Comparison of ENCODE assay signal across 8 cellular contexts in the genomic region with DNA sequence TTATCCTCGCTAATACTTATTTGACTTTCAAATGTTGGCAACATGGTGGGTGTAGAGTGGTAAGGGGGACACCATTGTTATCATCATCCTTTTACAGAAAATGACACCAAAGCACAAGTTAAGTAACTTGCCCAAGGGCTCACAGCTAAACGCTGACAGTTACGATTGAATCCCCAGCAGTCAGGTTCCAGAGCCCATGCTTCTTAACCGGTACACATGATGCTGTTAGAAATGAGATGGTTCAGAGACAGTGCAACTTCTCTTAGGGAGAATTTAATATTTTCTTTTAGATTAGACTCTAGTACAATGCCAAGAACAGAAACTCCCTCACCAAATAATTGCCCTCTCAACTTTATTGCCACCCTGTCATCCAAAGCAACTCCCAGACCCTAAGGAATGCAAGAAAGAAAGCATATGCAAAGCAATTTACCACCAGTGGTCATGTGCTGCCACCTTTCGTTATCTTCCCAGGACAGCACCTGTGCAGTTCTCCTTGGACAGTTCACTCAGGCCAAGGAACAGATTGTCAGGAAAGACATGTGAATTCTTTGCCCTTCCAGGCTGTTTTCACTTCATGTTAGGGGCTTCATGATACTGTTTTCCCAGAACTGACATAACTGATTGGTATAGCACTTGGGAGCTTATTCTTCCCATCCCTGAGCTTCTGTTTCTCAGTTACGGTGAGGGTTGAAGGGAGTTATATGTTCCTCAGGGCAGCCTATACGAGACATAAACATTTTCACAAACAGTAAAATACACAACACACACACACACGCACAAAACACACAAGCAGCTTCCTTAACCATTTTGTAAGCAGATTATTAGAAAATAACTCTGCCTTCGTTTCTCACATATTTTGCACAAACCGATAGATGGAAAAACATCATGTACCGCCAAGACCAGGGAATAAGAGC. TPM values are rescaled to one million over a fixed set of nuclear protein-coding genes. Genes with fewer than 3 reads are reported as not detected.
DNase-seq lines count a peak whose midpoint lies in the region; ATAC-seq and TF ChIP-seq lines count a peak whose summit lies in the region.

No MANE protein-coding gene starts in this region.

- peaks cover 78% of the 10 kb centered on the region for H3K4me1 Mint-ChIP-seq in activated CD8-positive, alpha-beta T cell treated with anti-CD3 and anti-CD28 coated beads, Interleukin-2, amount 10 ng/mL, durations not matched to agents 7 days and 5 days (ENCODE audit: low read depth)
- peaks cover 42 to 47% of the 10 kb centered on the region in 2 donors for H3K4me1 Mint-ChIP-seq in immature natural killer cell

- H3K27me3 ChIP-seq in heart left ventricle = no peaks in the 10 kb centered on the region
- no peaks in the 10 kb centered on the region for H3K27me3 ChIP-seq in uterus

- H3K27ac ChIP-seq in heart left ventricle (no peak overlapping the region), uterus (no peak overlapping the region)

- POLR2A ChIA-PET in activated CD8-positive, alpha-beta T cell treated with anti-CD3 and anti-CD28 coated beads, Interleukin-2, amount 10 ng/mL, durations not matched to agents 7 days and 5 days (lab: Charles Lee) = interaction anchor here (13.5 kb wide), 1 partner anchor 22 kb away, joined by 307 read pairs; the partner anchor contains the start of gene BRD2

- intact Hi-C loops in heart left ventricle (cut with DNase I) (loop anchor here in 1 of 10 donors (10.0 kb wide), 1 partner anchor 53 kb away; no protein-coding TSS in a partner anchor), Right ventricle myocardium superior (cut with DNase I) (no loop called here), uterus (cut with DNase I; ENCODE audit: low total_unique reads) (no loop called here)

- H3K4me1 ChIP-seq in heart left ventricle (peaks cover 0 to 89% (median 4%) of the 10 kb centered on the region in 12 donors), uterus (peaks cover 0 to 5% of the 10 kb centered on the region in 2 donors)

- ATAC-seq in heart left ventricle = no peak
- ATAC-seq in Right ventricle myocardium superior (ENCODE audit: poor library complexity) = no peak
- ATAC-seq in activated CD8-positive, alpha-beta T cell treated with anti-CD3 and anti-CD28 coated beads, Interleukin-2, amount 10 ng/mL, durations not matched to agents 7 days and 5 days = no peak
- ATAC-seq in HG03025 (IDR thresholded peaks at IDR 0.05; ENCODE audit: low FRiP score, unreplicated experiment) = no peak

- no peak overlapping the region for H3K4me3 ChIP-seq in heart left ventricle
- no peak overlapping the region for H3K4me3 ChIP-seq in uterus

- TF ChIP-seq POLR2A in heart left ventricle (IDR thresholded peaks at IDR 0.05) (no peak), uterus (IDR thresholded peaks at IDR 0.05) (no peak)

- no peak overlapping the region for H3K4me3 Mint-ChIP-seq in activated CD8-positive, alpha-beta T cell treated with anti-CD3 and anti-CD28 coated beads, Interleukin-2, amount 10 ng/mL, durations not matched to agents 7 days and 5 days
- no peak overlapping the region for H3K4me3 Mint-ChIP-seq in immature natural killer cell

- no peaks in the 10 kb centered on the region for H3K27me3 Mint-ChIP-seq in activated CD8-positive, alpha-beta T cell treated with anti-CD3 and anti-CD28 coated beads, Interleukin-2, amount 10 ng/mL, durations not matched to agents 7 days and 5 days (ENCODE audit: low read depth)
- H3K27me3 Mint-ChIP-seq in immature natural killer cell (ENCODE audit: low read depth in 3 of 3) = peaks cover 0 to 8% (median 2%) of the 10 kb centered on the region in 3 donors

- H3K27ac Mint-ChIP-seq in activated CD8-positive, alpha-beta T cell treated with anti-CD3 and anti-CD28 coated beads, Interleukin-2, amount 10 ng/mL, durations not matched to agents 7 days and 5 days = no peak overlapping the region
- H3K27ac Mint-ChIP-seq in immature natural killer cell = peak overlapping the region in 3 of 6 donors; percentile 22 to 50 (median 35)

- H3K36me3 Mint-ChIP-seq in activated CD8-positive, alpha-beta T cell treated with anti-CD3 and anti-CD28 coated beads, Interleukin-2, amount 10 ng/mL, durations not matched to agents 7 days and 5 days (ENCODE audit: low read depth) = peaks cover 11% of the 10 kb centered on the region
- H3K36me3 Mint-ChIP-seq in immature natural killer cell = no peaks in the 10 kb centered on the region

- CTCF ChIA-PET in activated CD8-positive, alpha-beta T cell treated with anti-CD3 and anti-CD28 coated beads, Interleukin-2, amount 10 ng/mL, durations not matched to agents 7 days and 5 days (lab: Charles Lee) = interaction anchor here (0.6 to 2.6 kb wide), 20 partner anchors 8 to 322 kb away, joined by 3 to 62 read pairs (median 4); partner anchors contain the start of genes BRD2 and TAP2

- H3K36me3 ChIP-seq in heart left ventricle = peaks cover 0 to 16% (median 0%) of the 10 kb centered on the region in 9 donors
- no peaks in the 10 kb centered on the region for H3K36me3 ChIP-seq in uterus

- no peaks in the 10 kb centered on the region for H3K9me3 Mint-ChIP-seq in activated CD8-positive, alpha-beta T cell treated with anti-CD3 and anti-CD28 coated beads, Interleukin-2, amount 10 ng/mL, durations not matched to agents 7 days and 5 days (ENCODE audit: insufficient read depth)
- no peaks in the 10 kb centered on the region for H3K9me3 Mint-ChIP-seq in immature natural killer cell

- DNase-seq in heart left ventricle = no peak
- no peak for DNase-seq in Right ventricle myocardium superior
- peak; percentile 66 for DNase-seq in NAMALWA (ENCODE audit: low spot score)
- DNase-seq in activated CD8-positive, alpha-beta T cell treated with anti-CD3 and anti-CD28 coated beads, Interleukin-2, amount 10 ng/mL, durations not matched to agents 7 days and 5 days = peak; percentile 67
- peak; percentile 38 to 46 (median 42) for DNase-seq in immature natural killer cell
- DNase-seq in uterus = peak in 1 of 2 donors; percentile 41
- no peak for DNase-seq in NCI-H774 (lab: John Stamatoyannopoulos, UW)

- H3K9me3 ChIP-seq in heart left ventricle (peaks cover 0 to 8% (median 0%) of the 10 kb centered on the region in 12 donors), uterus (no peaks in the 10 kb centered on the region)

- 74 to 86% (median 76%) methylated on average over 11 of the region's 11 CpGs for WGBS in heart left ventricle, 4 donors

- TF ChIP-seq CTCF in heart left ventricle (IDR thresholded peaks at IDR 0.05) (peak in 7 of 12 donors; percentile 12 to 34 (median 27)), uterus (IDR thresholded peaks at IDR 0.05) (peak; percentile 38 to 61 (median 52))

RNA-seq across cellular contexts. Expression of gene HLA-DMA, which starts 5.1 kb away (rescaled TPM):
- total RNA-seq in heart left ventricle = 100 to 1,000 TPM in 1 of 9 donors, 10 to 100 TPM in 6, 1 to 10 TPM in 2; 5.4 to 150 (median 16.2) TPM
- polyA plus RNA-seq in heart left ventricle = 10 to 100 TPM in 1 of 2 donors, 1 to 10 TPM in 1; 8.0 to 20.4 TPM
- 16.3 TPM for total RNA-seq in Right ventricle myocardium superior
- total RNA-seq in activated CD8-positive, alpha-beta T cell treated with anti-CD3 and anti-CD28 coated beads, Interleukin-2, amount 10 ng/mL, durations not matched to agents 7 days and 5 days = 10 to 100 TPM; 28.6 to 30.5 TPM
- polyA plus RNA-seq in immature natural killer cell = 10 to 100 TPM; 39.2 to 78.7 (median 69.7) TPM
- 100 to 1,000 TPM in 1 of 4 donors, 10 to 100 TPM in 2, 1 to 10 TPM in 1; 6.6 to 134 (median 51.7) TPM for total RNA-seq in uterus

RNA-seq across cellular contexts. Expression of gene HLA-DMB, which starts 7.0 kb away (rescaled TPM):
- total RNA-seq in heart left ventricle (100 to 1,000 TPM in 1 of 9 donors, 10 to 100 TPM in 1, 1 to 10 TPM in 7; 2.7 to 127 (median 9.3) TPM), Right ventricle myocardium superior (10.4 TPM), uterus (10 to 100 TPM; 16.9 to 29.4 (median 22.4) TPM)
- polyA plus RNA-seq in heart left ventricle (1 to 10 TPM; 3.7 to 4.8 TPM), immature natural killer cell (100 to 1,000 TPM in 1 of 3 donors, 10 to 100 TPM in 2; 38.3 to 104 (median 89.1) TPM)
- 10 to 100 TPM; 14.4 to 14.7 TPM for total RNA-seq in activated CD8-positive, alpha-beta T cell treated with anti-CD3 and anti-CD28 coated beads, Interleukin-2, amount 10 ng/mL, durations not matched to agents 7 days and 5 days

RNA-seq across cellular contexts. Expression of gene BRD2, which starts 20.6 kb away (rescaled TPM):
- 100 to 1,000 TPM in 2 of 9 donors, 10 to 100 TPM in 7; 56.8 to 107 (median 73.5) TPM for total RNA-seq in heart left ventricle
- 10 to 100 TPM; 61.9 to 67.8 TPM for polyA plus RNA-seq in heart left ventricle
- 62.6 TPM for total RNA-seq in Right ventricle myocardium superior
- total RNA-seq in activated CD8-positive, alpha-beta T cell treated with anti-CD3 and anti-CD28 coated beads, Interleukin-2, amount 10 ng/mL, durations not matched to agents 7 days and 5 days = 100 to 1,000 TPM; 299 to 313 TPM
- polyA plus RNA-seq in immature natural killer cell = 100 to 1,000 TPM in 1 of 3 donors, 10 to 100 TPM in 2; 29.8 to 119 (median 31.5) TPM
- total RNA-seq in uterus = 100 to 1,000 TPM in 2 of 4 donors, 10 to 100 TPM in 2; 42.5 to 202 (median 120) TPM

Comparison
In these comparisons a context has a peak if more than half of its experiments do, and no peak if none do; other contexts are left out.
1. DNase-seq: peak in NAMALWA (single experiment), activated CD8-positive, alpha-beta T cell treated with anti-CD3 and anti-CD28 coated beads, Interleukin-2, amount 10 ng/mL, durations not matched to agents 7 days and 5 days (single experiment) and immature natural killer cell (3 of 3); none in heart left ventricle (0 of 5), Right ventricle myocardium superior (single experiment) and NCI-H774 (single experiment).